Comparison of ENCODE assay signal across 13 cellular contexts in genomic region chr3:43649365-43649968, GRCh38. TPM values are rescaled to one million over a fixed set of nuclear protein-coding genes. Genes with fewer than 3 reads are reported as not detected.
A peak's percentile ranks its signal among the peaks of the same experiment; 100 is the strongest.
DNase-seq lines count a peak whose midpoint lies in the region; ATAC-seq, FAIRE-seq and TF ChIP-seq lines count a peak whose summit lies in the region.
"Had no signal": no experiment of that assay in that cellular context is flagged by ENCODE, and none has a peak within 500 bp of the region (broad histone marks: within the 10 kb centered on the region; RNA-seq: fewer than 3 reads in every experiment).

No MANE protein-coding gene starts in this region.

- DNase-seq in GM12878 (ENCODE audit: low read depth, low spot score) (no peak), left kidney (ENCODE audit: low read depth, low spot score) (peak; percentile 21), putamen (ENCODE audit: low spot score) (no peak), nucleus accumbens (lab: John Stamatoyannopoulos, UW) (no peak), erythroblast (lab: John Stamatoyannopoulos, UW) (no peak)
- DNase-seq: activated T-cell treated with anti-CD3 and anti-CD28 coated beads, Interleukin-2, amount 50 U/mL, for 1 hour; NCI-H1417 treated with DMSO at 0.1 percent for 48 hours; NCI-H226; Peyer's patch had no signal

- H4K20me1 ChIP-seq in GM12878 (ENCODE audit: control insufficient read depth, insufficient read depth) = no peaks in the 10 kb centered on the region

- no peaks in the 10 kb centered on the region for H3K79me2 ChIP-seq in GM12878 (ENCODE audit: control insufficient read depth, insufficient read depth, low read length)

- in situ Hi-C loops in GM12878 (cut with MboI) = no loop called here

- CTCF ChIA-PET in GM12878 (lab: Yijun Ruan, JAX) = no interaction called here

- no peaks in the 10 kb centered on the region for H3K36me3 ChIP-seq in GM12878 (ENCODE audit: control insufficient read depth in 2 of 2, insufficient read depth in 2 of 2, low read length in 1 of 2)
- no peaks in the 10 kb centered on the region for H3K36me3 ChIP-seq in skeletal muscle tissue (ENCODE audit: control insufficient read depth in 3 of 3, insufficient read depth in 3 of 3, low read length in 3 of 3)
- H3K36me3 ChIP-seq: Peyer's patch had no signal

- H3K27me3 ChIP-seq in GM12878 (replicated peaks in 1 of 2; ENCODE audit: control insufficient read depth in 2 of 2, insufficient read depth in 2 of 2, low read length in 1 of 2) = no peaks in the 10 kb centered on the region
- no peaks in the 10 kb centered on the region for H3K27me3 ChIP-seq in skeletal muscle tissue (ENCODE audit: control insufficient read depth in 3 of 3, insufficient read depth in 3 of 3, low read length in 3 of 3)
- H3K27me3 ChIP-seq: Peyer's patch had no signal

- FAIRE-seq in GM12878 (lab: Jason Lieb, UNC) = no peak

- no peak overlapping the region for H2AFZ ChIP-seq in GM12878 (ENCODE audit: control insufficient read depth, low read depth, low read length)

- H3K4me3 ChIP-seq in GM12878 (no peak overlapping the region), skeletal muscle tissue (ENCODE audit: low read length in 3 of 3) (peak overlapping the region; percentile 73 to 76 (median 75))

- WGBS in GM12878 (ENCODE audit: insufficient coverage, insufficient replicate concordance, low lambda C conversion rate, missing lambda C conversion rate) = 50% methylated on average over 6 of the region's 6 CpGs

- H3K4me2 ChIP-seq in GM12878 (ENCODE audit: control insufficient read depth, insufficient read depth) = no peak overlapping the region
- H3K4me2 ChIP-seq: KMS-11 had no signal

- no peak for TF ChIP-seq CTCF in GM12878 (IDR thresholded peaks at IDR 0.05 in 2 of 3, conservative IDR thresholded peaks at IDR 0.05 in 1 of 3; ENCODE audit: control insufficient read depth in 2 of 3, extremely low read depth in 1 of 3, insufficient read depth in 1 of 3, low read depth in 3 of 3, low read length in 3 of 3)

- SMC1A ChIA-PET in GM12878 (lab: Charles Lee; ENCODE audit: uncharacterized antibody, unreplicated experiment) = interaction anchor here (1.2 kb wide), 1 partner anchor 11 kb away, joined by 3 read pairs; no protein-coding TSS in a partner anchor

- H3K9me3 ChIP-seq in GM12878 (replicated peaks; ENCODE audit: control insufficient read depth, insufficient read depth, low read length) = no peaks in the 10 kb centered on the region
- no peaks in the 10 kb centered on the region for H3K9me3 ChIP-seq in skeletal muscle tissue (ENCODE audit: control insufficient read depth in 3 of 3, low read length in 3 of 3)
- H3K9me3 ChIP-seq: Peyer's patch had no signal

- H3K9ac ChIP-seq in GM12878 (ENCODE audit: control insufficient read depth, insufficient read depth, low read length) (no peak overlapping the region), skeletal muscle tissue (ENCODE audit: low read depth in 1 of 3, low read length in 3 of 3) (peak overlapping the region; percentile 7 to 77 (median 58))
- H3K9ac ChIP-seq: KMS-11 had no signal

- TF ChIP-seq POLR2A in GM12878 (IDR thresholded peaks at IDR 0.05; ENCODE audit: low read depth, low read length) = no peak
- TF ChIP-seq POLR2A in erythroblast (IDR thresholded peaks at IDR 0.05; ENCODE audit: low read length) = no peak

- intact Hi-C loops in GM12878 (cut with micrococcal nuclease; ENCODE audit: unreplicated experiment) = no loop called here

- no peak for TF ChIP-seq RAD21 in GM12878 (IDR thresholded peaks at IDR 0.05; ENCODE audit: insufficient read depth, low read depth, low read length)

- no peaks in the 10 kb centered on the region for H3K4me1 ChIP-seq in GM12878 (ENCODE audit: control insufficient read depth, insufficient read depth, low read length)
- H3K4me1 ChIP-seq in skeletal muscle tissue (ENCODE audit: control insufficient read depth in 3 of 3, insufficient read depth in 3 of 3, low read length in 3 of 3) = peaks cover 0 to 11% (median 0%) of the 10 kb centered on the region in 3 donors

- no TSS peak for BruUV-seq in GM12878 (replicated peaks; lab: Mats Ljungman, UMichigan)

- no peak overlapping the region for H3K27ac ChIP-seq in GM12878 (ENCODE audit: control insufficient read depth, insufficient read depth)
- peak overlapping the region; percentile 20 for H3K27ac ChIP-seq in skeletal muscle tissue (ENCODE audit: low read depth, low read length)
- H3K27ac ChIP-seq: C4-2B, KMS-11, Peyer's patch had no signal

- ATAC-seq in HG02678 (IDR thresholded peaks at IDR 0.05; ENCODE audit: unreplicated experiment) (peak; percentile 48), GM12878 (peak; percentile 60)

- no peak for TF ChIP-seq EP300 in GM12878 (IDR thresholded peaks at IDR 0.05; ENCODE audit: borderline replicate concordance in 1 of 2, control insufficient read depth in 1 of 2, low read depth in 2 of 2, low read length in 2 of 2)

- POLR2A ChIA-PET in GM12878 (lab: Charles Lee) = no interaction called here

- RAD21 ChIA-PET in GM12878 (lab: Charles Lee; ENCODE audit: unreplicated experiment) = interaction anchor here (1.2 kb wide), 1 partner anchor 12 kb away, joined by 3 read pairs; no protein-coding TSS in a partner anchor

TF ChIP-seq in GM12878, 131 proteins besides CTCF, POLR2A, EP300 and RAD21:
- TF ChIP-seq, protein P1, sequence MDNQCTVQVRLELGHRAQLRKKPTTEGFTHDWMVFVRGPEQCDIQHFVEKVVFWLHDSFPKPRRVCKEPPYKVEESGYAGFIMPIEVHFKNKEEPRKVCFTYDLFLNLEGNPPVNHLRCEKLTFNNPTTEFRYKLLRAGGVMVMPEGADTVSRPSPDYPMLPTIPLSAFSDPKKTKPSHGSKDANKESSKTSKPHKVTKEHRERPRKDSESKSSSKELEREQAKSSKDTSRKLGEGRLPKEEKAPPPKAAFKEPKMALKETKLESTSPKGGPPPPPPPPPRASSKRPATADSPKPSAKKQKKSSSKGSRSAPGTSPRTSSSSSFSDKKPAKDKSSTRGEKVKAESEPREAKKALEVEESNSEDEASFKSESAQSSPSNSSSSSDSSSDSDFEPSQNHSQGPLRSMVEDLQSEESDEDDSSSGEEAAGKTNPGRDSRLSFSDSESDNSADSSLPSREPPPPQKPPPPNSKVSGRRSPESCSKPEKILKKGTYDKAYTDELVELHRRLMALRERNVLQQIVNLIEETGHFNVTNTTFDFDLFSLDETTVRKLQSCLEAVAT (IDR thresholded peaks at IDR 0.05) = no peak
- TF ChIP-seq, protein P2, sequence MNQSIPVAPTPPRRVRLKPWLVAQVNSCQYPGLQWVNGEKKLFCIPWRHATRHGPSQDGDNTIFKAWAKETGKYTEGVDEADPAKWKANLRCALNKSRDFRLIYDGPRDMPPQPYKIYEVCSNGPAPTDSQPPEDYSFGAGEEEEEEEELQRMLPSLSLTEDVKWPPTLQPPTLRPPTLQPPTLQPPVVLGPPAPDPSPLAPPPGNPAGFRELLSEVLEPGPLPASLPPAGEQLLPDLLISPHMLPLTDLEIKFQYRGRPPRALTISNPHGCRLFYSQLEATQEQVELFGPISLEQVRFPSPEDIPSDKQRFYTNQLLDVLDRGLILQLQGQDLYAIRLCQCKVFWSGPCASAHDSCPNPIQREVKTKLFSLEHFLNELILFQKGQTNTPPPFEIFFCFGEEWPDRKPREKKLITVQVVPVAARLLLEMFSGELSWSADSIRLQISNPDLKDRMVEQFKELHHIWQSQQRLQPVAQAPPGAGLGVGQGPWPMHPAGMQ (IDR thresholded peaks at IDR 0.05; ENCODE audit: borderline replicate concordance) = no peak
- no peak for TF ChIP-seq PAX8 (IDR thresholded peaks at IDR 0.05)
- TF ChIP-seq TAF1 (IDR thresholded peaks at IDR 0.05; ENCODE audit: borderline replicate concordance, low read depth, low read length) = no peak
- no peak for TF ChIP-seq POU2F2 (IDR thresholded peaks at IDR 0.05; ENCODE audit: borderline replicate concordance, low read depth, low read length)
- TF ChIP-seq MTA2 (IDR thresholded peaks at IDR 0.05; ENCODE audit: low read depth) = no peak
- no peak for TF ChIP-seq NFXL1 (IDR thresholded peaks at IDR 0.05; ENCODE audit: borderline replicate concordance)
- no peak for TF ChIP-seq MYB (IDR thresholded peaks at IDR 0.05; ENCODE audit: borderline replicate concordance, low read depth, low read length)

RNA-seq across cellular contexts. Expression of gene ANO10, which starts 27.7 kb away (rescaled TPM):
- 9.8 and 12.7 TPM in 2 replicates for total RNA-seq in GM12878 (2013; cell fraction: nucleolus; rRNA removed)
- total RNA-seq in GM12878 (2014; rRNA removed) (1.1 and 2.8 TPM in 2 replicates), GM12878 (2014; rRNA removed; fragmentation: Illumina TruSeq; extraction: Trizol) (1.3 and 1.5 TPM in 2 replicates), GM12878 (2021) (1.6 and 2.8 TPM in 2 replicates), skeletal muscle tissue (25.1 TPM)
- polyA plus RNA-seq in GM12878 (2011; ENCODE audit: low read depth) = 0.77 TPM
- polyA plus RNA-seq in GM12878 (2011; rRNA removed) (21.9 and 37.1 TPM in 2 replicates), GM12878 (2014; fragmentation: Illumina TruSeq; extraction: Trizol) (2.0 and 4.5 TPM in 2 replicates), GM12878 (2014; fragmentation: Nextera tagmentation; extraction: Ambion mirVana) (under 1 TPM; 0.29 to 0.37 TPM), GM12878 (2014; rRNA removed) (0.90 and 1.0 TPM in 2 replicates), GM12878 (2016; fragmentation: Nextera tagmentation; extraction: Ambion mirVana) (1 to 10 TPM; 2.0 to 2.9 TPM)
- 15.0 and 15.2 TPM in 2 replicates for polyA plus RNA-seq in GM12878 (2011; cell fraction: cytosol; rRNA removed)
- 13.8 and 17.2 TPM in 2 replicates for polyA plus RNA-seq in GM12878 (2011; cell fraction: nucleus; rRNA removed)
- 0.72 and 1.3 TPM in 2 replicates for polyA plus RNA-seq in GM12878 (2012)
- 41.0 and 42.5 TPM in 2 replicates for polyA minus RNA-seq in GM12878 (2011; rRNA and poly(A)+ RNA removed)
- polyA minus RNA-seq in GM12878 (2011; cell fraction: cytosol; rRNA and poly(A)+ RNA removed) = 8.3 and 10.8 TPM in 2 replicates
- 28.5 and 43.5 TPM in 2 replicates for polyA minus RNA-seq in GM12878 (2011; cell fraction: nucleus; rRNA and poly(A)+ RNA removed)

RNA-seq across cellular contexts. Expression of gene ABHD5, which starts 41.3 kb away (rescaled TPM):
- total RNA-seq in GM12878 (2013; cell fraction: nucleolus; rRNA removed) = 13.8 and 18.3 TPM in 2 replicates
- total RNA-seq in GM12878 (2014; rRNA removed) (6.9 and 10.5 TPM in 2 replicates), GM12878 (2014; rRNA removed; fragmentation: Illumina TruSeq; extraction: Trizol) (9.8 and 10.7 TPM in 2 replicates), GM12878 (2021) (7.7 and 8.1 TPM in 2 replicates), skeletal muscle tissue (8.9 TPM)
- 3.6 TPM for polyA plus RNA-seq in GM12878 (2011; ENCODE audit: low read depth)
- polyA plus RNA-seq in GM12878 (2011; rRNA removed) (24.4 and 29.4 TPM in 2 replicates), GM12878 (2014; fragmentation: Illumina TruSeq; extraction: Trizol) (9.7 and 11.5 TPM in 2 replicates), GM12878 (2014; fragmentation: Nextera tagmentation; extraction: Ambion mirVana) (1 to 10 TPM; 5.5 to 6.8 TPM), GM12878 (2014; rRNA removed) (8.1 and 8.2 TPM in 2 replicates), GM12878 (2016; fragmentation: Nextera tagmentation; extraction: Ambion mirVana) (10 to 100 TPM; 11.3 to 12.0 TPM)
- 13.5 and 14.0 TPM in 2 replicates for polyA plus RNA-seq in GM12878 (2011; cell fraction: cytosol; rRNA removed)
- 13.4 and 14.8 TPM in 2 replicates for polyA plus RNA-seq in GM12878 (2011; cell fraction: nucleus; rRNA removed)
- polyA plus RNA-seq in GM12878 (2012) = 4.8 TPM in 2 replicates
- polyA minus RNA-seq in GM12878 (2011; rRNA and poly(A)+ RNA removed) = 20.2 and 22.2 TPM in 2 replicates
- 7.8 TPM in 2 replicates for polyA minus RNA-seq in GM12878 (2011; cell fraction: cytosol; rRNA and poly(A)+ RNA removed)
- 8.2 and 18.8 TPM in 2 replicates for polyA minus RNA-seq in GM12878 (2011; cell fraction: nucleus; rRNA and poly(A)+ RNA removed)
